In the genomic region with DNA sequence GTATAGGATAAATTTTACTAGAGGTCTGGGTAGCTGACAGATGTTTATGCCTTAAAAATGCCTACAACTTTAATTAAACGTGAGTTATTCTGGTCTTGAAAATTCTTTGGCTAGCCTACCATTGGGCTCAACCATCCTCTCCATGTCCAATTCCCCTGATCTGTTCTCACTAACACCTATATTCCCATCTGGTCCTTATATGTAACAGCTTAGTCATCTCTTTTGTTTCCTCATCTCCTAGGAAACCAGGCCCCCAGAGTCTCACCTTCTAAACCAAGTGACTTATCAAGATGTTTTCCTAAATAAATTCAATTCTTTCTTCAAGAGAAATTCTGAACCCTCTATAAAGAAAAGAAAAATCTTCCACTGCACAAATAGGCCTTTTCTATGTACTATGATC, we compare ENCODE assay signal across 22 cellular contexts.
"Had no signal": no experiment of that assay in that cellular context is flagged by ENCODE, and none has a peak within 500 bp of the region (broad histone marks: within the 10 kb centered on the region; RNA-seq: fewer than 3 reads in every experiment).

No MANE protein-coding gene starts in this region.

- H3K27ac ChIP-seq: cardiac muscle cell, RWPE1, SJCRH30, WERI-Rb-1 had no signal

- ATAC-seq: activated CD8-positive, alpha-beta T cell treated with anti-CD3 and anti-CD28 coated beads, Interleukin-2, amount 10 ng/mL, durations not matched to agents 7 days and 5 days; Panc1 had no signal

- H3K36me3 ChIP-seq: cardiac muscle cell, SJCRH30, WERI-Rb-1 had no signal

- H3K4me3 ChIP-seq: cardiac muscle cell, SJCRH30 had no signal

- DNase-seq: activated CD4-positive, alpha-beta T cell treated with anti-CD3 and anti-CD28 coated beads for 4 hours; activated CD8-positive, alpha-beta T cell treated with anti-CD3 and anti-CD28 coated beads, Interleukin-2, amount 10 ng/mL, durations not matched to agents 7 days and 5 days; activated effector memory CD4-positive, alpha-beta T cell treated with Interleukin-2 at 50 U/mL for 16 hours; activated naive CD4-positive, alpha-beta T cell; activated T-cell treated with anti-CD3 and anti-CD28 coated beads, Interleukin-2, amount 50 U/mL, for 24 hours; aorta; Kasumi-1; NCI-H146; NCI-H2029; NCI-H2107; NCI-H510A treated with DMSO at 0.1 percent for 48 hours; NCI-H69; NK-92 treated with Interleukin-12 subunit alpha and Interleukin-12 subunit beta, amount 100 ng/mL, for 24 hours; OCI-M1; Right ventricle myocardium superior; SJCRH30; SK-N-SH; T-helper 1 cell; WERI-Rb-1 had no signal

- H3K27me3 ChIP-seq: SJCRH30 had no signal
